ENCODE assay signal across 1 cellular context in the genomic region with DNA sequence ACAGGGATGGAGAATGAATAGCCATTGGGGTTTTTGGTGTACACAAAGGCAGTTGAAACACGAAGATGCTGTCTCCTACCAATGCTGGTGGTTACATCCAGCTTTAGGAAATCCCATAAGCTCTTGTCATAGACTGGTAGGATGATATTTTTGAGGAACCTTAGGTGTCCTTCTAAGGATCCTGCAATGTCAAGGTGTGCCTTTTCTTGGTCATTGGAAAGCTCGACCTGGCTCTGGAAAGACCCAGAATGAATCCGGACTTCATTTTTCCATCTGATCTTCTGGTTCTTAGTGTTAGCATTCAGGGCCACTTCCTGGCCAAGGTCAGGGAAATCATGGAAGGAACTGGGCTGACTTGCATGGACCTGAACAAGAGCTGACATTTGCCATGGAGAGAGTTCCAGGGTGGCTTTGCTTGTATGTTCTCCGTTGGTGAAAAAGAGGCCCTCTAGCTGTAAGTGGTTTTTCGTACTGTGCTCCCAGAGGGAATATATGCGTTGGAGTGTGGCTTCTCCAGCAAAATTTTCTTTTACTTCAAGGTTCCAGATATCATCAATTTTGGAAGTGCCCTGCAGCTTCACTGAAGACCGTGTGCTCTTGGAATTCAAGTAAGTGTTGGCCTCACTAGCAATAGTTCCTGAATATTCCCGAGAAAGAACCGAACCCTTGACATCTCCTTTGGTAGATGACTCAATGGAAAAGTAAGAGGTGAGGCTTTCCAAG.
TF ChIP-seq lines count a peak whose summit lies in the region.

No MANE protein-coding gene starts in this region.

TF ChIP-seq in HepG2, 621 proteins besides CTCF, POLR2A, EP300 and RAD21 (continued from another document and continues in another):
- TF ChIP-seq, protein P1, sequence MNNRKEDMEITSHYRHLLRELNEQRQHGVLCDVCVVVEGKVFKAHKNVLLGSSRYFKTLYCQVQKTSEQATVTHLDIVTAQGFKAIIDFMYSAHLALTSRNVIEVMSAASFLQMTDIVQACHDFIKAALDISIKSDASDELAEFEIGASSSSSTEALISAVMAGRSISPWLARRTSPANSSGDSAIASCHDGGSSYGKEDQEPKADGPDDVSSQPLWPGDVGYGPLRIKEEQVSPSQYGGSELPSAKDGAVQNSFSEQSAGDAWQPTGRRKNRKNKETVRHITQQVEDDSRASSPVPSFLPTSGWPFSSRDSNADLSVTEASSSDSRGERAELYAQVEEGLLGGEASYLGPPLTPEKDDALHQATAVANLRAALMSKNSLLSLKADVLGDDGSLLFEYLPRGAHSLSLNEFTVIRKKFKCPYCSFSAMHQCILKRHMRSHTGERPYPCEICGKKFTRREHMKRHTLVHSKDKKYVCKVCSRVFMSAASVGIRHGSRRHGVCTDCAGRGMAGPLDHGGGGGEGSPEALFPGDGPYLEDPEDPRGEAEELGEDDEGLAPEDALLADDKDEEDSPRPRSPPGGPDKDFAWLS (CRISPR knock-in tag; IDR thresholded peaks at IDR 0.05; ENCODE audit: borderline replicate concordance) = no peak
- TF ChIP-seq ELK4 (CRISPR knock-in tag; IDR thresholded peaks at IDR 0.05; ENCODE audit: borderline replicate concordance) (no peak), CEBPB (IDR thresholded peaks at IDR 0.05; ENCODE audit: borderline replicate concordance, low read depth, low read length) (no peak), THRA (CRISPR knock-in tag; IDR thresholded peaks at IDR 0.05; ENCODE audit: borderline replicate concordance) (0 out of 2 replicates have a peak, but pooled peaks have one; percentile 15), XRCC5 (optimal IDR thresholded peaks at IDR 0.05; ENCODE audit: low read length) (no peak), ZNF101 (CRISPR knock-in tag; IDR thresholded peaks at IDR 0.05; ENCODE audit: borderline replicate concordance, low read depth) (no peak), PTBP1 (IDR thresholded peaks at IDR 0.05; ENCODE audit: low read depth, low read length, poor library complexity, severe bottlenecking) (no peak), POLR2AphosphoS5 (IDR thresholded peaks at IDR 0.05; ENCODE audit: low read depth, low read length) (peak; percentile 15), RFX3 (CRISPR knock-in tag; IDR thresholded peaks at IDR 0.05) (no peak), ZNF556 (CRISPR knock-in tag; IDR thresholded peaks at IDR 0.05; ENCODE audit: borderline replicate concordance) (no peak), ZNF891 (CRISPR knock-in tag; IDR thresholded peaks at IDR 0.05) (no peak), RXRA (CRISPR knock-in tag; IDR thresholded peaks at IDR 0.05) (no peak), ZNF709 (CRISPR knock-in tag; IDR thresholded peaks at IDR 0.05) (no peak; the same call in 1 of the 2 replicates), ZNF672 (CRISPR knock-in tag; IDR thresholded peaks at IDR 0.05) (no peak), NBN (conservative IDR thresholded peaks at IDR 0.05) (no peak), PPARG (CRISPR knock-in tag; conservative IDR thresholded peaks at IDR 0.05) (no peak)
- TF ChIP-seq, protein P2, sequence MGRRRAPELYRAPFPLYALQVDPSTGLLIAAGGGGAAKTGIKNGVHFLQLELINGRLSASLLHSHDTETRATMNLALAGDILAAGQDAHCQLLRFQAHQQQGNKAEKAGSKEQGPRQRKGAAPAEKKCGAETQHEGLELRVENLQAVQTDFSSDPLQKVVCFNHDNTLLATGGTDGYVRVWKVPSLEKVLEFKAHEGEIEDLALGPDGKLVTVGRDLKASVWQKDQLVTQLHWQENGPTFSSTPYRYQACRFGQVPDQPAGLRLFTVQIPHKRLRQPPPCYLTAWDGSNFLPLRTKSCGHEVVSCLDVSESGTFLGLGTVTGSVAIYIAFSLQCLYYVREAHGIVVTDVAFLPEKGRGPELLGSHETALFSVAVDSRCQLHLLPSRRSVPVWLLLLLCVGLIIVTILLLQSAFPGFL (CRISPR knock-in tag; IDR thresholded peaks at IDR 0.05) = no peak
- TF ChIP-seq, protein P3, sequence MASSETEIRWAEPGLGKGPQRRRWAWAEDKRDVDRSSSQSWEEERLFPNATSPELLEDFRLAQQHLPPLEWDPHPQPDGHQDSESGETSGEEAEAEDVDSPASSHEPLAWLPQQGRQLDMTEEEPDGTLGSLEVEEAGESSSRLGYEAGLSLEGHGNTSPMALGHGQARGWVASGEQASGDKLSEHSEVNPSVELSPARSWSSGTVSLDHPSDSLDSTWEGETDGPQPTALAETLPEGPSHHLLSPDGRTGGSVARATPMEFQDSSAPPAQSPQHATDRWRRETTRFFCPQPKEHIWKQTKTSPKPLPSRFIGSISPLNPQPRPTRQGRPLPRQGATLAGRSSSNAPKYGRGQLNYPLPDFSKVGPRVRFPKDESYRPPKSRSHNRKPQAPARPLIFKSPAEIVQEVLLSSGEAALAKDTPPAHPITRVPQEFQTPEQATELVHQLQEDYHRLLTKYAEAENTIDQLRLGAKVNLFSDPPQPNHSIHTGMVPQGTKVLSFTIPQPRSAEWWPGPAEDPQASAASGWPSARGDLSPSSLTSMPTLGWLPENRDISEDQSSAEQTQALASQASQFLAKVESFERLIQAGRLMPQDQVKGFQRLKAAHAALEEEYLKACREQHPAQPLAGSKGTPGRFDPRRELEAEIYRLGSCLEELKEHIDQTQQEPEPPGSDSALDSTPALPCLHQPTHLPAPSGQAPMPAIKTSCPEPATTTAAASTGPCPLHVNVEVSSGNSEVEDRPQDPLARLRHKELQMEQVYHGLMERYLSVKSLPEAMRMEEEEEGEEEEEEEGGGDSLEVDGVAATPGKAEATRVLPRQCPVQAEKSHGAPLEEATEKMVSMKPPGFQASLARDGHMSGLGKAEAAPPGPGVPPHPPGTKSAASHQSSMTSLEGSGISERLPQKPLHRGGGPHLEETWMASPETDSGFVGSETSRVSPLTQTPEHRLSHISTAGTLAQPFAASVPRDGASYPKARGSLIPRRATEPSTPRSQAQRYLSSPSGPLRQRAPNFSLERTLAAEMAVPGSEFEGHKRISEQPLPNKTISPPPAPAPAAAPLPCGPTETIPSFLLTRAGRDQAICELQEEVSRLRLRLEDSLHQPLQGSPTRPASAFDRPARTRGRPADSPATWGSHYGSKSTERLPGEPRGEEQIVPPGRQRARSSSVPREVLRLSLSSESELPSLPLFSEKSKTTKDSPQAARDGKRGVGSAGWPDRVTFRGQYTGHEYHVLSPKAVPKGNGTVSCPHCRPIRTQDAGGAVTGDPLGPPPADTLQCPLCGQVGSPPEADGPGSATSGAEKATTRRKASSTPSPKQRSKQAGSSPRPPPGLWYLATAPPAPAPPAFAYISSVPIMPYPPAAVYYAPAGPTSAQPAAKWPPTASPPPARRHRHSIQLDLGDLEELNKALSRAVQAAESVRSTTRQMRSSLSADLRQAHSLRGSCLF (CRISPR knock-in tag; IDR thresholded peaks at IDR 0.05; ENCODE audit: borderline replicate concordance) = no peak
- TF ChIP-seq, protein P4, sequence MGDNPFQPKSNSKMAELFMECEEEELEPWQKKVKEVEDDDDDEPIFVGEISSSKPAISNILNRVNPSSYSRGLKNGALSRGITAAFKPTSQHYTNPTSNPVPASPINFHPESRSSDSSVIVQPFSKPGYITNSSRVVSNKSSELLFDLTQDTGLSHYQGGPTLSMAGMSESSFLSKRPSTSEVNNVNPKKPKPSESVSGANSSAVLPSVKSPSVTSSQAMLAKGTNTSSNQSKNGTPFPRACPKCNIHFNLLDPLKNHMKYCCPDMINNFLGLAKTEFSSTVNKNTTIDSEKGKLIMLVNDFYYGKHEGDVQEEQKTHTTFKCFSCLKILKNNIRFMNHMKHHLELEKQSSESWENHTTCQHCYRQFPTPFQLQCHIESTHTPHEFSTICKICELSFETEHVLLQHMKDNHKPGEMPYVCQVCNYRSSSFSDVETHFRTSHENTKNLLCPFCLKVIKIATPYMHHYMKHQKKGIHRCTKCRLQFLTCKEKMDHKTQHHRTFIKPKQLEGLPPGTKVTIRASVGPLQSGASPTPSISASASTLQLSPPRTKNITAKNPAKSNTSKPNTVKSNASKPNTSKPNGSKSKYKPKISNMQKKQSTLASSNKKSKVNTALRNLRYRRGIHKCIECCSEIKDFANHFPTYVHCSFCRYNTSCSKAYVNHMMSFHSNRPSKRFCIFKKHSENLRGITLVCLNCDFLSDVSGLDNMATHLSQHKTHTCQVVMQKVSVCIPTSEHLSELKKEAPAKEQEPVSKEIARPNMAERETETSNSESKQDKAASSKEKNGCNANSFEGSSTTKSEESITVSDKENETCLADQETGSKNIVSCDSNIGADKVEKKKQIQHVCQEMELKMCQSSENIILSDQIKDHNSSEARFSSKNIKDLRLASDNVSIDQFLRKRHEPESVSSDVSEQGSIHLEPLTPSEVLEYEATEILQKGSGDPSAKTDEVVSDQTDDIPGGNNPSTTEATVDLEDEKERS (CRISPR knock-in tag; IDR thresholded peaks at IDR 0.05) = no peak
- TF ChIP-seq, protein P5, sequence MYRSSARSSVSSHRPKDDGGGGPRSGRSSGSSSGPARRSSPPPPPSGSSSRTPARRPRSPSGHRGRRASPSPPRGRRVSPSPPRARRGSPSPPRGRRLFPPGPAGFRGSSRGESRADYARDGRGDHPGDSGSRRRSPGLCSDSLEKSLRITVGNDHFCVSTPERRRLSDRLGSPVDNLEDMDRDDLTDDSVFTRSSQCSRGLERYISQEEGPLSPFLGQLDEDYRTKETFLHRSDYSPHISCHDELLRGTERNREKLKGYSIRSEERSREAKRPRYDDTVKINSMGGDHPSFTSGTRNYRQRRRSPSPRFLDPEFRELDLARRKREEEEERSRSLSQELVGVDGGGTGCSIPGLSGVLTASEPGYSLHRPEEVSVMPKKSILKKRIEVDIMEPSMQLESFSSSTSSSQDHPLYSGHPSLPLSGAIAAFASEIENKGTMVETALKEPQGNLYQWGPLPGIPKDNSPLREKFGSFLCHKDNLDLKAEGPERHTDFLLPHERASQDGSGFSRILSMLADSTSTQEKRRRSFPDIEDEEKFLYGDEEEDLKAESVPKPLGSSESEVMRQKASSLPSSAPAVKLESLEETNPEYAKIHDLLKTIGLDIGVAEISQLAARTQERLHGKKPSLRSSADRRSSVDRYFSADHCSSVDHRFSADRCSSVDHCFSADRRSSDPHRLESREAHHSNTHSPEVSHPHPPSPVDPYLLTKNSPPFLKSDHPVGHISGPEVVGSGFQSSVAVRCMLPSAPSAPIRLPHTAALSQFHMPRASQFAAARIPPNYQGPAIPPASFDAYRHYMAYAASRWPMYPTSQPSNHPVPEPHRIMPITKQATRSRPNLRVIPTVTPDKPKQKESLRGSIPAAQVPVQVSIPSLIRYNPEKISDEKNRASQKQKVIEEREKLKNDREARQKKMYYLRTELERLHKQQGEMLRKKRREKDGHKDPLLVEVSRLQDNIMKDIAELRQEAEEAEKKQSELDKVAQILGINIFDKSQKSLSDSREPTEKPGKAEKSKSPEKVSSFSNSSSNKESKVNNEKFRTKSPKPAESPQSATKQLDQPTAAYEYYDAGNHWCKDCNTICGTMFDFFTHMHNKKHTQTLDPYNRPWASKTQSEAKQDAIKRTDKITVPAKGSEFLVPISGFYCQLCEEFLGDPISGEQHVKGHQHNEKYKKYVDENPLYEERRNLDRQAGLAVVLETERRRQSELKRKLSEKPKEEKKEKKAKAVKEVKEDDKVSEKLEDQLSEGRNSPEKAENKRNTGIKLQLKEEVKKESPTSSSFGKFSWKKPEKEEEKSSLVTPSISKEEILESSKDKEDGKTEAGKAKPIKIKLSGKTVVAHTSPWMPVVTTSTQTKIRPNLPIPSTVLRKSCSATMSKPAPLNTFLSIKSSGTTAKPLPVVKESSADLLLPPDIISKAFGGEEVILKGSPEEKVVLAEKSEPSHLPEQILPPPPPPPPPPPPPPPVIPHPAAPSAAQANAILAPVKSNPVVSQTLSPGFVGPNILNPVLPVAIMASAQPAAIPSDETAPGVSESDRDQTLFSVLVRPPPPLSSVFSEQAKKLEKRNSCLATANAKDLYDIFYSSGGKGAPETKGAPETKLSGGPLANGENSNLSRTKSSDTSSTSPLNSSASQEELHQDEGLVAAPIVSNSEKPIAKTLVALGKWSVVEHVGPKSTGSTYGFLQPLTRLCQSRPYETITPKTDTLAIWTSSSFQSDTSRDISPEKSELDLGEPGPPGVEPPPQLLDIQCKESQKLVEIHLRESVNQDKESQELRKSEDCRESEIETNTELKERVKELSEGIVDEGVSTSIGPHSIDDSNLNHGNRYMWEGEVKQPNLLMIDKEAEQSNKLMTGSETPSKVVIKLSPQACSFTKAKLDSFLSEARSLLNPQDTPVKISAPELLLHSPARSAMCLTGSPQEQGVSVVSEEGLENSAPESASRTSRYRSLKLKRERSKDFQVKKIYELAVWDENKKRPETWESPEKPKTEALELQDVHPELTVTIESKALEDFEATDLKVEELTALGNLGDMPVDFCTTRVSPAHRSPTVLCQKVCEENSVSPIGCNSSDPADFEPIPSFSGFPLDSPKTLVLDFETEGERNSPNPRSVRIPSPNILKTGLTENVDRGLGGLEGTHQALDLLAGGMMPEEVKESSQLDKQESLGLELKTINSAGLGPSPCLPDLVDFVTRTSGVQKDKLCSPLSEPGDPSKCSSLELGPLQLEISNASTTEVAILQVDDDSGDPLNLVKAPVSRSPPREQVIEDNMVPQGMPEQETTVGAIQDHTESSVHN (CRISPR knock-in tag; IDR thresholded peaks at IDR 0.05) = 0 out of 2 replicates have a peak, but pooled peaks have one; percentile 58
- TF ChIP-seq, protein P6, sequence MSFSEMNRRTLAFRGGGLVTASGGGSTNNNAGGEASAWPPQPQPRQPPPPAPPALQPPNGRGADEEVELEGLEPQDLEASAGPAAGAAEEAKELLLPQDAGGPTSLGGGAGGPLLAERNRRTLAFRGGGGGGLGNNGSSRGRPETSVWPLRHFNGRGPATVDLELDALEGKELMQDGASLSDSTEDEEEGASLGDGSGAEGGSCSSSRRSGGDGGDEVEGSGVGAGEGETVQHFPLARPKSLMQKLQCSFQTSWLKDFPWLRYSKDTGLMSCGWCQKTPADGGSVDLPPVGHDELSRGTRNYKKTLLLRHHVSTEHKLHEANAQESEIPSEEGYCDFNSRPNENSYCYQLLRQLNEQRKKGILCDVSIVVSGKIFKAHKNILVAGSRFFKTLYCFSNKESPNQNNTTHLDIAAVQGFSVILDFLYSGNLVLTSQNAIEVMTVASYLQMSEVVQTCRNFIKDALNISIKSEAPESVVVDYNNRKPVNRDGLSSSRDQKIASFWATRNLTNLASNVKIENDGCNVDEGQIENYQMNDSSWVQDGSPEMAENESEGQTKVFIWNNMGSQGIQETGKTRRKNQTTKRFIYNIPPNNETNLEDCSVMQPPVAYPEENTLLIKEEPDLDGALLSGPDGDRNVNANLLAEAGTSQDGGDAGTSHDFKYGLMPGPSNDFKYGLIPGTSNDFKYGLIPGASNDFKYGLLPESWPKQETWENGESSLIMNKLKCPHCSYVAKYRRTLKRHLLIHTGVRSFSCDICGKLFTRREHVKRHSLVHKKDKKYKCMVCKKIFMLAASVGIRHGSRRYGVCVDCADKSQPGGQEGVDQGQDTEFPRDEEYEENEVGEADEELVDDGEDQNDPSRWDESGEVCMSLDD (CRISPR knock-in tag; IDR thresholded peaks at IDR 0.05; ENCODE audit: borderline replicate concordance) = no peak
